Comparison of ENCODE assay signal across 9 cellular contexts in the genomic region with DNA sequence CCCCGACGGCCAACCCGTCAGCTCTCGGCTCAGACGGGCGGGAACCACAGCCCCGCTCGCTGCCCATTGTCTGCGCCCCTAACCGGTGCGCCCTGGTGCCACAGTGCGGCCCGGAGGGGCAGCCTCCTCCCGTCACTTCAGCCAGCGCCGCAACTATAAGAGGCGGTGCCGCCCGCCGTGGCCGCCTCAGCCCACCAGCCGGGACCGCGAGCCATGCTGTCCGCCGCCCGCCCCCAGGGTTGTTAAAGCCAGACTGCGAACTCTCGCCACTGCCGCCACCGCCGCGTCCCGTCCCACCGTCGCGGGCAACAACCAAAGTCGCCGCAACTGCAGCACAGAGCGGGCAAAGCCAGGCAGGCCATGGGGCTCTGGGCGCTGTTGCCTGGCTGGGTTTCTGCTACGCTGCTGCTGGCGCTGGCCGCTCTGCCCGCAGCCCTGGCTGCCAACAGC. TPM values are rescaled to one million over a fixed set of nuclear protein-coding genes. Genes with fewer than 3 reads are reported as not detected.
A peak's percentile ranks its signal among the peaks of the same experiment; 100 is the strongest.
DNase-seq lines count a peak whose midpoint lies in the region; ATAC-seq and TF ChIP-seq lines count a peak whose summit lies in the region.
"Had no signal": no experiment of that assay in that cellular context is flagged by ENCODE, and none has a peak within 500 bp of the region (broad histone marks: within the 10 kb centered on the region; RNA-seq: fewer than 3 reads in every experiment).

A gene (plus strand): TSS at position 32 of the 450 bp plus-strand sequence. CDS start 329 bp downstream, at position 361.

- peaks cover 34% of the 10 kb centered on the region for H3K4me1 ChIP-seq in ectodermal cell (ENCODE audit: control insufficient read depth, insufficient read depth, low read length)
- H3K4me1 ChIP-seq in parathyroid adenoma = peaks cover 28% of the 10 kb centered on the region

- H3K36me3 ChIP-seq in ectodermal cell (ENCODE audit: control insufficient read depth, insufficient read depth, low read length) (peaks cover 6% of the 10 kb centered on the region), parathyroid adenoma (ENCODE audit: control insufficient read depth, insufficient read depth, low read length) (no peaks in the 10 kb centered on the region)

- H3K27me3 ChIP-seq in ectodermal cell (ENCODE audit: control insufficient read depth, insufficient read depth, low read length, poor library complexity, severe bottlenecking) (peaks cover 100% of the 10 kb centered on the region), parathyroid adenoma (ENCODE audit: control insufficient read depth, insufficient read depth, low read length) (peaks cover 12% of the 10 kb centered on the region)

- no peak within 1 kb of the TSS for H3K27ac ChIP-seq in ectodermal cell (ENCODE audit: insufficient read depth, low read depth, low read length, poor library complexity, severe bottlenecking)
- no peak within 1 kb of the TSS for H3K27ac ChIP-seq in parathyroid adenoma

- no peaks in the 10 kb centered on the region for H3K9me3 ChIP-seq in ectodermal cell (ENCODE audit: control insufficient read depth, low read length)
- no peaks in the 10 kb centered on the region for H3K9me3 ChIP-seq in parathyroid adenoma (ENCODE audit: control insufficient read depth, low read length)

- ATAC-seq in GM18498 (IDR thresholded peaks at IDR 0.05; ENCODE audit: unreplicated experiment) (no peak), GM18867 (IDR thresholded peaks at IDR 0.05; ENCODE audit: unreplicated experiment) (no peak)

- WGBS in ectodermal cell, 2 experiments = 2% methylated on average over 45 of the region's 45 CpGs

- DNase-seq in HuH-7 (ENCODE audit: low spot score) (peak; percentile 43), anterior cingulate cortex (lab: John Stamatoyannopoulos, UW) (no peak), CD1c-positive myeloid dendritic cell (ENCODE audit: extremely low spot score) (no peak)

- H2AFZ ChIP-seq in parathyroid adenoma = peak within 1 kb of the TSS; percentile 78

- TF ChIP-seq CTCF in GM12875 (IDR thresholded peaks at IDR 0.05; ENCODE audit: borderline replicate concordance, insufficient read depth, low read depth, low read length) (no peak), parathyroid adenoma (IDR thresholded peaks at IDR 0.05) (peak; percentile 8)

- no peaks in the 10 kb centered on the region for H3K79me2 ChIP-seq in parathyroid adenoma

- H3K9ac ChIP-seq in parathyroid adenoma = no peak within 1 kb of the TSS

- H3K4me2 ChIP-seq in parathyroid adenoma (ENCODE audit: low read length) = peak within 1 kb of the TSS; percentile 51

- peak within 1 kb of the TSS; percentile 49 for H3K4me3 ChIP-seq in GM12875 (ENCODE audit: low read depth, low read length)
- peak within 1 kb of the TSS; percentile 57 for H3K4me3 ChIP-seq in ectodermal cell (ENCODE audit: insufficient read depth, low read depth, low read length)
- H3K4me3 ChIP-seq in parathyroid adenoma (ENCODE audit: low read depth, low read length) = peak within 1 kb of the TSS; percentile 27

RNA-seq across cellular contexts. Expression of the gene that starts here (rescaled TPM):
- 98.6 TPM for polyA plus RNA-seq in ectodermal cell (2013, experiment 1 of 4)
- polyA plus RNA-seq in ectodermal cell (2013, experiment 2 of 4) = 111 TPM
- polyA plus RNA-seq in ectodermal cell (2013, experiment 3 of 4) = 122 TPM
- 116 TPM for polyA plus RNA-seq in ectodermal cell (2013, experiment 4 of 4)
- polyA plus RNA-seq: adipose tissue had no signal
